In the genomic region with DNA sequence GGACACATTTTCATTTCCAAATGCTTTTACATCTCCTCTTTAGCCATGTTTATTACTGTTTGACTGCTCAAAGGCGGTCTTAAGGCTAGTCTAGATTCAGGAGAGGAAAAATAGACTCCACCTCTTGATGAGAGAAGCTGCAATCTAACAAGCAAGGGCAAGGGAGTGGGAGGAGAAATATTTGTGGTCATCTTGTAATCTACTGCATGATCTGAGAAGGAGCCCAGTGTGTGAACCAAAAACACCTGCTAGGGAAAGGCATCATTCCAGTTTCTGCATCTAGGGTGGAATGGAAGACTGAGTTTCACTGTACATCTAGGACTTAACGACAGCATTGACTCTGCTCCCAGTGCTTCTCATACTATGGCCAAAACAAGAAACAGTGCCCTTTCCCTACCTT, we compare ENCODE assay signal across 31 cellular contexts.
"Had no signal": no experiment of that assay in that cellular context is flagged by ENCODE, and none has a peak within 500 bp of the region (broad histone marks: within the 10 kb centered on the region; RNA-seq: fewer than 3 reads in every experiment).

No MANE protein-coding gene starts in this region.

- H3K27me3 Mint-ChIP-seq: activated CD4-positive, alpha-beta memory T cell treated with anti-CD3 and anti-CD28 coated beads, Interleukin-2, amount 10 ng/mL, durations not matched to agents 7 days and 5 days; activated CD4-positive, alpha-beta T cell treated with anti-CD3 and anti-CD28 coated beads, Interleukin-2, amount 10 ng/mL, durations not matched to agents 7 days and 5 days; activated T-cell treated with anti-CD3 and anti-CD28 coated beads, Interleukin-2, amount 50 U/mL, for 24 hours; naive thymus-derived CD8-positive, alpha-beta T cell; T-helper 17 cell had no signal

- H3K27ac Mint-ChIP-seq: activated CD4-positive, alpha-beta memory T cell treated with anti-CD3 and anti-CD28 coated beads, Interleukin-2, amount 10 ng/mL, durations not matched to agents 7 days and 5 days; activated CD4-positive, alpha-beta T cell treated with anti-CD3 and anti-CD28 coated beads, Interleukin-2, amount 10 ng/mL, durations not matched to agents 7 days and 5 days; activated T-cell treated with anti-CD3 and anti-CD28 coated beads, Interleukin-2, amount 50 U/mL, for 24 hours; mesothelial cell of epicardium; naive thymus-derived CD8-positive, alpha-beta T cell; stimulated activated naive B cell treated with anti-CD40 and anti-IgM and Interleukin-4, amounts not matched to agents 10 μg/mL and 1 μg/mL and 100 μg/mL, for 72 hours; T-helper 17 cell had no signal

- H3K4me1 ChIP-seq: colonic mucosa, foreskin keratinocyte, parathyroid adenoma, psoas muscle, sigmoid colon, stomach, tibial artery, upper lobe of right lung had no signal

- H2AFZ ChIP-seq: parathyroid adenoma had no signal

- H3K4me3 ChIP-seq: colonic mucosa, psoas muscle, sigmoid colon, smooth muscle cell, stomach, tibial artery, upper lobe of right lung had no signal

- DNase-seq: activated CD4-positive, alpha-beta memory T cell treated with anti-CD3 and anti-CD28 coated beads, Interleukin-2, amount 10 ng/mL, durations not matched to agents 7 days and 5 days; activated CD4-positive, alpha-beta T cell treated with anti-CD3 and anti-CD28 coated beads for 1 hour; activated CD4-positive, alpha-beta T cell treated with anti-CD3 and anti-CD28 coated beads, Interleukin-2, amount 10 ng/mL, durations not matched to agents 7 days and 5 days; activated CD8-positive, alpha-beta memory T cell treated with anti-CD3 and anti-CD28 coated beads, Interleukin-2, amount 50 U/mL, for 48 hours; activated gamma-delta T cell treated with Interleukin-2 at 50 U/mL for 16 hours; activated naive CD4-positive, alpha-beta T cell treated with anti-CD3 and anti-CD28 coated beads, Interleukin-2, amount 50 U/mL, for 16 hours; activated T-cell treated with anti-CD3 and anti-CD28 coated beads, Interleukin-2, amount 50 U/mL, for 24 hours; amygdala; colonic mucosa; effector CD8-positive, alpha-beta T cell; erythroblast; left cardiac atrium; left ventricle myocardium superior; naive thymus-derived CD8-positive, alpha-beta T cell; occipital lobe; psoas muscle; sigmoid colon; stimulated activated CD4-positive, alpha-beta T cell treated with anti-CD3 and anti-CD28 coated beads, Interleukin-1b, Interleukin-23, amount 100 ng/mL, for 48 hours; stimulated activated naive B cell treated with anti-CD40 and anti-IgM and Interleukin-4, amounts not matched to agents 10 μg/mL and 1 μg/mL and 100 μg/mL, for 72 hours; stomach; T-helper 17 cell; T1000; tibial artery; upper lobe of right lung had no signal

- FAIRE-seq: bronchial epithelial cell, keratinocyte had no signal

- H3K27me3 ChIP-seq: colonic mucosa, foreskin keratinocyte, sigmoid colon, stomach, tibial artery, upper lobe of right lung had no signal

- H3K9ac ChIP-seq: parathyroid adenoma had no signal

- H3K4me2 ChIP-seq: smooth muscle cell had no signal

- H3K4me1 Mint-ChIP-seq: activated CD4-positive, alpha-beta memory T cell treated with anti-CD3 and anti-CD28 coated beads, Interleukin-2, amount 10 ng/mL, durations not matched to agents 7 days and 5 days; activated CD4-positive, alpha-beta T cell treated with anti-CD3 and anti-CD28 coated beads, Interleukin-2, amount 10 ng/mL, durations not matched to agents 7 days and 5 days; mesothelial cell of epicardium; naive thymus-derived CD8-positive, alpha-beta T cell; neural crest cell; stimulated activated naive B cell treated with anti-CD40 and anti-IgM and Interleukin-4, amounts not matched to agents 10 μg/mL and 1 μg/mL and 100 μg/mL, for 72 hours; T-helper 17 cell had no signal

- H3K36me3 Mint-ChIP-seq: stimulated activated naive B cell treated with anti-CD40 and anti-IgM and Interleukin-4, amounts not matched to agents 10 μg/mL and 1 μg/mL and 100 μg/mL, for 72 hours had no signal

- H3K36me3 ChIP-seq: colonic mucosa, sigmoid colon, stomach, tibial artery, upper lobe of right lung had no signal

- H3K4me3 Mint-ChIP-seq: activated CD4-positive, alpha-beta memory T cell treated with anti-CD3 and anti-CD28 coated beads, Interleukin-2, amount 10 ng/mL, durations not matched to agents 7 days and 5 days; activated CD4-positive, alpha-beta T cell treated with anti-CD3 and anti-CD28 coated beads, Interleukin-2, amount 10 ng/mL, durations not matched to agents 7 days and 5 days; activated T-cell treated with anti-CD3 and anti-CD28 coated beads, Interleukin-2, amount 50 U/mL, for 24 hours; mesothelial cell of epicardium; naive thymus-derived CD8-positive, alpha-beta T cell; neural crest cell; stimulated activated naive B cell treated with anti-CD40 and anti-IgM and Interleukin-4, amounts not matched to agents 10 μg/mL and 1 μg/mL and 100 μg/mL, for 72 hours; T-helper 17 cell had no signal

- H3K9me3 ChIP-seq: colonic mucosa, psoas muscle, sigmoid colon, tibial artery, upper lobe of right lung had no signal

- H3K79me2 ChIP-seq: parathyroid adenoma had no signal

- H3K27ac ChIP-seq: colonic mucosa, foreskin keratinocyte, parathyroid adenoma, psoas muscle, sigmoid colon, stomach, tibial artery, upper lobe of right lung had no signal

- H3K9me3 Mint-ChIP-seq: activated CD4-positive, alpha-beta memory T cell treated with anti-CD3 and anti-CD28 coated beads, Interleukin-2, amount 10 ng/mL, durations not matched to agents 7 days and 5 days; activated T-cell treated with anti-CD3 and anti-CD28 coated beads, Interleukin-2, amount 50 U/mL, for 24 hours; neural crest cell had no signal

- ATAC-seq: foreskin keratinocyte; left cardiac atrium; left ventricle myocardium superior; naive thymus-derived CD8-positive, alpha-beta T cell; psoas muscle; stimulated activated naive B cell treated with anti-CD40 and anti-IgM and Interleukin-4, amounts not matched to agents 10 μg/mL and 1 μg/mL and 100 μg/mL, for 72 hours; T-helper 17 cell; upper lobe of right lung had no signal
